1 cellular context compared by ENCODE assay signal in the genomic region with DNA sequence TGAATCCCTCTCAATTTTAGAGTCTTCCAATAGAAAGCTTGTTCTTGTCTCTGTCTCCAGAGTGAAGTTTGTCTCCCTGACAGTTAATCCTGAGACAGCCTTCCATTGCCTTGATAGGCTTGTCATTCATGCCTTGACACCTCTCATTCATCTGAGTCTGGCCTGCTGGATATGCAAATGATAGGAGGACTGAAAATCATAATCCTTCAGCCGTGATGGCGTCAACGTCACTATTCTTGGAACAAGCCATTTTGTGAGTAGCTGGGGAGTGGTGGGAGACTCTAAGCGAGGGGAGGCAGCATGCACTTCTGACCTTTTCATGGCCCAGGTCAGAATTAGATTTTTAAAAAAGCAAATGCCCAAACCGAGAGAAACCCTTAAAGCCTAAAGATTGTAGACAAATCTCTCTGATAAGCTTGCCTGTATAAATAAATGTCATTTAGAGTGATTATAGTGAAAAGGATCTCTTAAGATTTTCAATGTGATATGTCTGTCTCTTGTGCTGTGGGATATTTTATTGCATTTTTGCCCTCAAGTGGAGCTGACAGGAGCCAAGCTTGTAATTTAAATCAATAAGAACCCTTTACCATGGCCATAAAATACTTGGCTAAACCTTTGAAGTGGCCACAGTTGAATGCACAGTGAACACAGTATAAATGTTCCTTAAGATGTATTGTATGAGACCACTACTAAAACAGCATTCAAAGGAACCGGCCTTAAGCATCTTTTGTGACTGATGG.
TF ChIP-seq lines count a peak whose summit lies in the region.

No MANE protein-coding gene starts in this region.

TF ChIP-seq in K562, 482 proteins besides CTCF, POLR2A, EP300 and RAD21 (continued from another document):
- no peak for TF ChIP-seq EHMT2 (IDR thresholded peaks at IDR 0.05)
- no peak for TF ChIP-seq HNRNPUL1 (IDR thresholded peaks at IDR 0.05; ENCODE audit: low read length)
- no peak for TF ChIP-seq SMARCE1 (IDR thresholded peaks at IDR 0.05)
- TF ChIP-seq EZH2 (IDR thresholded peaks at IDR 0.05; ENCODE audit: borderline replicate concordance, low read depth, low read length) = no peak
- TF ChIP-seq RBM39 (optimal IDR thresholded peaks at IDR 0.05; ENCODE audit: low read depth, low read length) = no peak
- TF ChIP-seq, protein P1, sequence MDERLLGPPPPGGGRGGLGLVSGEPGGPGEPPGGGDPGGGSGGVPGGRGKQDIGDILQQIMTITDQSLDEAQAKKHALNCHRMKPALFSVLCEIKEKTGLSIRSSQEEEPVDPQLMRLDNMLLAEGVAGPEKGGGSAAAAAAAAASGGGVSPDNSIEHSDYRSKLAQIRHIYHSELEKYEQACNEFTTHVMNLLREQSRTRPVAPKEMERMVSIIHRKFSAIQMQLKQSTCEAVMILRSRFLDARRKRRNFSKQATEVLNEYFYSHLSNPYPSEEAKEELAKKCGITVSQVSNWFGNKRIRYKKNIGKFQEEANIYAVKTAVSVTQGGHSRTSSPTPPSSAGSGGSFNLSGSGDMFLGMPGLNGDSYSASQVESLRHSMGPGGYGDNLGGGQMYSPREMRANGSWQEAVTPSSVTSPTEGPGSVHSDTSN (CRISPR knock-in tag; IDR thresholded peaks at IDR 0.05; ENCODE audit: low read depth) = no peak
- TF ChIP-seq, protein P1 (tag; conservative IDR thresholded peaks at IDR 0.05; ENCODE audit: low read depth) = peak; percentile 44
